In genomic region chr17:37069087-37069486, GRCh38 we compare ENCODE assay signal across 28 cellular contexts.
"Had no signal": no experiment of that assay in that cellular context is flagged by ENCODE, and none has a peak within 500 bp of the region (broad histone marks: within the 10 kb centered on the region; RNA-seq: fewer than 3 reads in every experiment).

No MANE protein-coding gene starts in this region.

- H3K36me3 ChIP-seq: ascending aorta, cardiac muscle cell, MG63 had no signal

- H3K27ac ChIP-seq: ascending aorta, cardiac muscle cell had no signal

- ATAC-seq: activated CD8-positive, alpha-beta T cell treated with anti-CD3 and anti-CD28 coated beads for 36 hours; activated T-cell treated with anti-CD3 and anti-CD28 coated beads, Interleukin-2, amount 50 U/mL, for 72 hours; activated T-helper 17 cell treated with anti-CD3 and anti-CD28 coated beads, Interleukin-2, amount 50 U/mL, for 72 hours had no signal

- H3K27me3 ChIP-seq: ascending aorta, MG63 had no signal

- DNase-seq: activated CD4-positive, alpha-beta T cell treated with anti-CD3 and anti-CD28 coated beads, Interleukin-2, amount 10 ng/mL, durations not matched to agents 24 days and 14 days; activated CD4-positive, alpha-beta T cell treated with anti-CD3 and anti-CD28 coated beads, Interleukin-2, amount 50 U/mL, for 4 hours; activated CD8-positive, alpha-beta T cell treated with anti-CD3 and anti-CD28 coated beads for 36 hours; activated effector memory CD4-positive, alpha-beta T cell treated with anti-CD3 and anti-CD28 coated beads, Interleukin-2, amount 50 U/mL, for 16 hours; activated naive CD4-positive, alpha-beta T cell; activated naive CD4-positive, alpha-beta T cell treated with anti-CD3 and anti-CD28 coated beads, Interleukin-2, amount 50 U/mL, for 16 hours; activated naive CD8-positive, alpha-beta T cell treated with anti-CD3 and anti-CD28 coated beads for 36 hours; activated T-cell treated with anti-CD3 and anti-CD28 coated beads, Interleukin-2, amount 50 U/mL, for 1 hour; activated T-cell treated with anti-CD3 and anti-CD28 coated beads, Interleukin-2, amount 50 U/mL, for 72 hours; amniotic stem cell; Kasumi-1; KG1; MG63; NCI-H1048; NCI-H1105 treated with DMSO at 0.1 percent for 48 hours; NCI-H1436; NCI-H1694; NCI-H1930; NCI-H2081 treated with DMSO at 0.1 percent for 48 hours; NCI-H345; NCI-H524 treated with DMSO at 0.1 percent for 48 hours; NCI-H82; RPMI8226; SIG-M5; T1000 had no signal

- H3K9me3 ChIP-seq: ascending aorta, MG63 had no signal

- H3K4me1 ChIP-seq: ascending aorta had no signal

- H3K4me3 ChIP-seq: ascending aorta, cardiac muscle cell, MG63 had no signal
